In genomic region chr16:49754495-49755290, GRCh38 we compare ENCODE assay signal across 8 cellular contexts.
DNase-seq lines count a peak whose midpoint lies in the region; ATAC-seq and TF ChIP-seq lines count a peak whose summit lies in the region.

No MANE protein-coding gene starts in this region.

- H3K9me3 Mint-ChIP-seq in stimulated activated naive CD8-positive, alpha-beta T cell treated with anti-CD3 and anti-CD28 coated beads, Interleukin-15, amount 100 ng/mL, for 72 hours, result no peaks in the 10 kb centered on the region

- peak overlapping the region; percentile 40 for H3K4me3 ChIP-seq in HUES64 (ENCODE audit: low read length)
- peak overlapping the region; percentile 21 to 34 for H3K4me3 ChIP-seq in cardiac fibroblast (replicated peaks in 1 of 2; ENCODE audit: low read depth in 2 of 2, low read length in 2 of 2)
- H3K4me3 ChIP-seq in liver (ENCODE audit: low read depth in 1 of 3, low read length in 3 of 3), result peak overlapping the region in 1 of 3 donors; percentile 9

- H3K27ac ChIP-seq in HUES64 (ENCODE audit: low read depth, low read length) (peak overlapping the region; percentile 91), liver (ENCODE audit: low read depth in 1 of 2, low read length in 2 of 2) (no peak overlapping the region)

- H3K4me1 ChIP-seq in HUES64 (ENCODE audit: insufficient read depth, low read length) (peaks cover 58% of the 10 kb centered on the region), liver (ENCODE audit: control insufficient read depth in 4 of 4, insufficient read depth in 4 of 4, low read length in 3 of 4) (peaks cover 0 to 7% (median 2%) of the 10 kb centered on the region in 4 donors)

- TF ChIP-seq RAD21 in liver (IDR thresholded peaks at IDR 0.05), result no peak

- H3K4me3 Mint-ChIP-seq in stimulated activated naive CD8-positive, alpha-beta T cell treated with anti-CD3 and anti-CD28 coated beads, Interleukin-15, amount 100 ng/mL, for 72 hours, result peak overlapping the region in 1 of 2 donors; percentile 40

- H3K9me3 ChIP-seq in HUES64 (ENCODE audit: insufficient read depth, low read depth, low read length), result no peaks in the 10 kb centered on the region
- H3K9me3 ChIP-seq in liver (ENCODE audit: control insufficient read depth in 4 of 4, low read length in 3 of 4), result no peaks in the 10 kb centered on the region

- peaks cover 60% of the 10 kb centered on the region for H3K27me3 Mint-ChIP-seq in stimulated activated naive CD8-positive, alpha-beta T cell treated with anti-CD3 and anti-CD28 coated beads, Interleukin-15, amount 100 ng/mL, for 72 hours

- H3K27me3 ChIP-seq in HUES64 (ENCODE audit: insufficient read depth, low read length), result no peaks in the 10 kb centered on the region
- no peaks in the 10 kb centered on the region for H3K27me3 ChIP-seq in liver (ENCODE audit: control insufficient read depth in 4 of 4, insufficient read depth in 4 of 4, low read length in 3 of 4)

- H3K9ac ChIP-seq in HUES64 (ENCODE audit: low read depth, low read length) (peak overlapping the region; percentile 71), liver (ENCODE audit: low read depth in 1 of 2, low read length in 2 of 2) (no peak overlapping the region)

- ATAC-seq in stimulated activated naive CD8-positive, alpha-beta T cell treated with anti-CD3 and anti-CD28 coated beads, Interleukin-15, amount 100 ng/mL, for 72 hours, result peak; percentile 39
- no peak for ATAC-seq in HG03460 (IDR thresholded peaks at IDR 0.05; ENCODE audit: unreplicated experiment)

- H3K36me3 ChIP-seq in HUES64 (ENCODE audit: insufficient read depth, low read length) (no peaks in the 10 kb centered on the region), liver (ENCODE audit: control insufficient read depth in 4 of 4, insufficient read depth in 3 of 4, low read depth in 1 of 4, low read length in 3 of 4) (no peaks in the 10 kb centered on the region)

- H3K4me1 Mint-ChIP-seq in stimulated activated naive CD8-positive, alpha-beta T cell treated with anti-CD3 and anti-CD28 coated beads, Interleukin-15, amount 100 ng/mL, for 72 hours, result peaks cover 13% of the 10 kb centered on the region

- DNase-seq in cardiac fibroblast (ENCODE audit: low read depth in 2 of 2), result peak; percentile 59 to 63
- DNase-seq in stimulated activated naive CD8-positive, alpha-beta T cell treated with anti-CD3 and anti-CD28 coated beads, Interleukin-15, amount 100 ng/mL, for 72 hours, result no peak
- no peak for DNase-seq in D341Med (ENCODE audit: low spot score)
- DNase-seq in COLO829 (ENCODE audit: low spot score), result no peak
- DNase-seq in NCI-H2171 treated with DMSO at 0.1 percent for 48 hours (lab: John Stamatoyannopoulos, UW), result no peak

- TF ChIP-seq CTCF in cardiac fibroblast (IDR thresholded peaks at IDR 0.05; ENCODE audit: low read depth, low read length) (no peak), liver (IDR thresholded peaks at IDR 0.05; ENCODE audit: low read depth, low read length, missing input control) (no peak)

- peak overlapping the region in 1 of 2 donors; percentile 14 for H3K27ac Mint-ChIP-seq in stimulated activated naive CD8-positive, alpha-beta T cell treated with anti-CD3 and anti-CD28 coated beads, Interleukin-15, amount 100 ng/mL, for 72 hours

- WGBS in HUES64, result 10% methylated on average over 20 of the region's 20 CpGs
- 24% methylated on average over 20 of the region's 20 CpGs for WGBS in liver

TF ChIP-seq in liver, 16 proteins besides CTCF, POLR2A, EP300 and RAD21:
- peak; percentile 37 for TF ChIP-seq NR2F2 (IDR thresholded peaks at IDR 0.05)
- no peak for TF ChIP-seq MAX (IDR thresholded peaks at IDR 0.05)
- no peak for TF ChIP-seq GABPA (IDR thresholded peaks at IDR 0.05 in 1 of 2, conservative IDR thresholded peaks at IDR 0.05 in 1 of 2)
TF ChIP-seq in liver: peak in this region for 1.

Comparison
In these comparisons a context has a peak if more than half of its experiments do, and no peak if none do; other contexts are left out.
1. DNase-seq: peak in cardiac fibroblast (2 of 2); none in stimulated activated naive CD8-positive, alpha-beta T cell treated with anti-CD3 and anti-CD28 coated beads, Interleukin-15, amount 100 ng/mL, for 72 hours (0 of 2), D341Med (single experiment), COLO829 (single experiment) and NCI-H2171 treated with DMSO at 0.1 percent for 48 hours (single experiment).